ENCODE assay signal across 1 cellular context in the genomic region with DNA sequence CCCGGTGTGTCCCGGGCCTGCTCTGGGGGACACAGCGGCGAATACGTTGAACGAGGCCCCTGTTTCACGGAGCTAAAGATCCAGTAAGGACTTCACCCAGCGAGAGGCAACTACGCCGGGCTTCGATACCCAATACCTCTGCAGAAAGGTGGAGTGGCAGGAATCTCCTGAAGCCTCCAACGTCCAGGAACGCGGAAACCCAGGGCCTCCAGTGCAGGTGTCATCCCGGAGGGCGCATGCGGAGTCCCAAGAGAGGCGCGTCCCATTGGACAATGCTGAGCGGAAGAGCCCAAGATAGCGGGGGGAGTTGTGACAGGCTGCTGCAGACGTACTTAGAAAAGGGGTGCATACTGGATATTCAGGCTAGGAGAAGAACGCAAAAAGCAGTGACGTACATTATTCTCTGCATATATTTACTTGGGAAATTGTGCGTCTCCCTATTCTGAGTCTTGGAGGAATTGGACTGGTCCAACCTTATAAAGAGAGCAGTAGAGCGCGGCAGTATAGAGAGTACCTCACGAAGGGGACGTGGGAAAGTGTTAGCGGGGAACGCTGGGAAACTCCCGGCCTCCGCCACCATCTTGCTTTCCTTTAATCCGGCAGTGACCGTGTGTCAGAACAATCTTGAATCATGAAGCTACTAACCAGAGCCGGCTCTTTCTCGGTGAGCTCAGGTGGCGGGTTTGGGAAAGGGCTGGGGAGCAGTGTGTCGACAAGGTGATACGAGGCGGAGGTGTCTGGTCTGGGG.
TF ChIP-seq lines count a peak whose summit lies in the region.

UQCRC2 (plus strand) TSS at position 569 of the 748 bp plus-strand sequence; CDS start at position 632, 63 bp downstream.

TF ChIP-seq in HepG2, 621 proteins besides CTCF, POLR2A, EP300 and RAD21 (continued from another document and continues in another):
- TF ChIP-seq, protein P1, sequence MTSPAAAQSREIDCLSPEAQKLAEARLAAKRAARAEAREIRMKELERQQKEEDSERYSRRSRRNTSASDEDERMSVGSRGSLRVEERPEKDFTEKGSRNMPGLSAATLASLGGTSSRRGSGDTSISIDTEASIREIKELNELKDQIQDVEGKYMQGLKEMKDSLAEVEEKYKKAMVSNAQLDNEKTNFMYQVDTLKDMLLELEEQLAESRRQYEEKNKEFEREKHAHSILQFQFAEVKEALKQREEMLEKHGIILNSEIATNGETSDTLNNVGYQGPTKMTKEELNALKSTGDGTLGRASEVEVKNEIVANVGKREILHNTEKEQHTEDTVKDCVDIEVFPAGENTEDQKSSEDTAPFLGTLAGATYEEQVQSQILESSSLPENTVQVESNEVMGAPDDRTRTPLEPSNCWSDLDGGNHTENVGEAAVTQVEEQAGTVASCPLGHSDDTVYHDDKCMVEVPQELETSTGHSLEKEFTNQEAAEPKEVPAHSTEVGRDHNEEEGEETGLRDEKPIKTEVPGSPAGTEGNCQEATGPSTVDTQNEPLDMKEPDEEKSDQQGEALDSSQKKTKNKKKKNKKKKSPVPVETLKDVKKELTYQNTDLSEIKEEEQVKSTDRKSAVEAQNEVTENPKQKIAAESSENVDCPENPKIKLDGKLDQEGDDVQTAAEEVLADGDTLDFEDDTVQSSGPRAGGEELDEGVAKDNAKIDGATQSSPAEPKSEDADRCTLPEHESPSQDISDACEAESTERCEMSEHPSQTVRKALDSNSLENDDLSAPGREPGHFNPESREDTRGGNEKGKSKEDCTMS (CRISPR knock-in tag; conservative IDR thresholded peaks at IDR 0.05), result peak; percentile 84; the same call in 1 of the 2 replicates
- TF ChIP-seq KLF11 (CRISPR knock-in tag; IDR thresholded peaks at IDR 0.05), result peak; percentile 61
- 0 out of 2 replicates have a peak, but pooled peaks have one; percentile 5 for TF ChIP-seq ZNF800 (CRISPR knock-in tag; IDR thresholded peaks at IDR 0.05)
- TF ChIP-seq MLXIP (CRISPR knock-in tag; IDR thresholded peaks at IDR 0.05; ENCODE audit: borderline replicate concordance), result peak; percentile 64; the same call in 1 of the 2 replicates
- TF ChIP-seq ATF7 (IDR thresholded peaks at IDR 0.05), result peak; percentile 97
- peak; percentile 2; the same call in 1 of the 2 replicates for TF ChIP-seq ATF7 (CRISPR knock-in tag; IDR thresholded peaks at IDR 0.05)
- no peak for TF ChIP-seq AHDC1 (CRISPR knock-in tag; IDR thresholded peaks at IDR 0.05; ENCODE audit: borderline replicate concordance)
- TF ChIP-seq ZNF33B (CRISPR knock-in tag; IDR thresholded peaks at IDR 0.05), result peak; percentile 63
- peak; percentile 96 for TF ChIP-seq YY1 (IDR thresholded peaks at IDR 0.05; ENCODE audit: insufficient read depth, insufficient replicate concordance, low read depth, low read length)
- TF ChIP-seq NFE2L1 (CRISPR knock-in tag; IDR thresholded peaks at IDR 0.05; ENCODE audit: borderline replicate concordance), result no peak
- peak; percentile 80 for TF ChIP-seq RARA (CRISPR knock-in tag; IDR thresholded peaks at IDR 0.05)
- TF ChIP-seq ZNF329 (CRISPR knock-in tag; IDR thresholded peaks at IDR 0.05; ENCODE audit: low read depth), result peak; percentile 51; the same call in 1 of the 2 replicates
- TF ChIP-seq HHEX (CRISPR knock-in tag; IDR thresholded peaks at IDR 0.05), result no peak
- peak; percentile 13 for TF ChIP-seq NFAT5 (CRISPR knock-in tag; IDR thresholded peaks at IDR 0.05)
- TF ChIP-seq, protein P2, sequence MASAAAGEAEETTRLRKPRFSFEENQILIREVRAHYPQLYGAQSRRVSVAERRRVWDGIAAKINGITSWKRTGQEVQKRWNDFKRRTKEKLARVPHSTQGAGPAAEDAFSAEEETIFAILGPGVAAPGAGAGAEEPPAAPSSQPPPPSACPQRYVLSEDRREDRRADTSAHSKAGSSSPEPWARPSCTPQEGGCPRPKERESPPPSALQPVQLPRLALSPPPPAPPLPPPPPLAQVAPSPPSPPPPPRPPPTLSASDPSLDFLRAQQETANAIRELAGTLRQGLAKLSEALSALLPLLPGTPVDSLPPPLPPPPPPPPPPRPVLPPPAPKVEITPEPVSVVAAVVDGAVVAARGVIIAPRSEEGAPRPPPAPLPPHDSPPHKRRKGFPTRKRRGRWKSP (CRISPR knock-in tag; IDR thresholded peaks at IDR 0.05), result peak; percentile 78
- TF ChIP-seq, protein P3, sequence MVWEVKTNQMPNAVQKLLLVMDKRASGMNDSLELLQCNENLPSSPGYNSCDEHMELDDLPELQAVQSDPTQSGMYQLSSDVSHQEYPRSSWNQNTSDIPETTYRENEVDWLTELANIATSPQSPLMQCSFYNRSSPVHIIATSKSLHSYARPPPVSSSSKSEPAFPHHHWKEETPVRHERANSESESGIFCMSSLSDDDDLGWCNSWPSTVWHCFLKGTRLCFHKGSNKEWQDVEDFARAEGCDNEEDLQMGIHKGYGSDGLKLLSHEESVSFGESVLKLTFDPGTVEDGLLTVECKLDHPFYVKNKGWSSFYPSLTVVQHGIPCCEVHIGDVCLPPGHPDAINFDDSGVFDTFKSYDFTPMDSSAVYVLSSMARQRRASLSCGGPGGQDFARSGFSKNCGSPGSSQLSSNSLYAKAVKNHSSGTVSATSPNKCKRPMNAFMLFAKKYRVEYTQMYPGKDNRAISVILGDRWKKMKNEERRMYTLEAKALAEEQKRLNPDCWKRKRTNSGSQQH (CRISPR knock-in tag; IDR thresholded peaks at IDR 0.05; ENCODE audit: low read depth), result peak; percentile 53
- TF ChIP-seq SSRP1 (CRISPR knock-in tag; IDR thresholded peaks at IDR 0.05), result no peak
- TF ChIP-seq TBP (CRISPR knock-in tag; IDR thresholded peaks at IDR 0.05), result no peak; the same call in 1 of the 2 replicates
- peak; percentile 99 for TF ChIP-seq ELF4 (CRISPR knock-in tag; IDR thresholded peaks at IDR 0.05; ENCODE audit: borderline replicate concordance)
- TF ChIP-seq KLF16 (CRISPR knock-in tag; IDR thresholded peaks at IDR 0.05), result peak in 1 of 2 experiments; percentile 95; a peak in 2 of 4 replicates
- TF ChIP-seq POGZ (CRISPR knock-in tag; IDR thresholded peaks at IDR 0.05), result peak; percentile 56
- peak; percentile 76; the same call in 1 of the 2 replicates for TF ChIP-seq IRF9 (CRISPR knock-in tag; IDR thresholded peaks at IDR 0.05; ENCODE audit: borderline replicate concordance)
- TF ChIP-seq NFIC (IDR thresholded peaks at IDR 0.05; ENCODE audit: low read length), result no peak; the same call in 1 of the 2 replicates
- no peak for TF ChIP-seq U2AF2 (IDR thresholded peaks at IDR 0.05; ENCODE audit: low read depth, low read length)
- TF ChIP-seq ZNF713 (CRISPR knock-in tag; IDR thresholded peaks at IDR 0.05), result no peak
